Comparison of ENCODE assay signal across 12 cellular contexts in genomic region chr15:57440799-57441198, GRCh38.
DNase-seq lines count a peak whose midpoint lies in the region; ATAC-seq and TF ChIP-seq lines count a peak whose summit lies in the region.
"Had no signal": no experiment of that assay in that cellular context is flagged by ENCODE, and none has a peak within 500 bp of the region (broad histone marks: within the 10 kb centered on the region; RNA-seq: fewer than 3 reads in every experiment).

No MANE protein-coding gene starts in this region.

- H2AFZ ChIP-seq in neuronal stem cell (ENCODE audit: low read length): no peak overlapping the region

- no peak overlapping the region for H3K4ac ChIP-seq in neuronal stem cell (ENCODE audit: low read length)

- no peak overlapping the region for H3K4me3 Mint-ChIP-seq in CD8-positive, alpha-beta memory T cell
- H3K4me3 Mint-ChIP-seq: activated naive CD8-positive, alpha-beta T cell treated with anti-CD3 and anti-CD28 coated beads, Interleukin-2, amount 50 U/mL, for 24 hours; stimulated activated naive CD8-positive, alpha-beta T cell treated with anti-CD3 and anti-CD28 coated beads, Interleukin-15, Interleukin-2, amounts not matched to agents 100 ng/mL and 50 ng/mL, for 24 hours had no signal

- no peaks in the 10 kb centered on the region for H3K4me1 Mint-ChIP-seq in CD8-positive, alpha-beta memory T cell
- H3K4me1 Mint-ChIP-seq: activated naive CD8-positive, alpha-beta T cell treated with anti-CD3 and anti-CD28 coated beads, Interleukin-2, amount 50 U/mL, for 24 hours had no signal

- peaks cover 1 to 7% of the 10 kb centered on the region in 2 donors for H3K27me3 Mint-ChIP-seq in CD8-positive, alpha-beta memory T cell

- H3K79me1 ChIP-seq in neuronal stem cell (ENCODE audit: low read depth, low read length): no peaks in the 10 kb centered on the region

- H3K27ac Mint-ChIP-seq in CD8-positive, alpha-beta memory T cell: no peak overlapping the region
- H3K27ac Mint-ChIP-seq: activated naive CD8-positive, alpha-beta T cell treated with anti-CD3 and anti-CD28 coated beads, Interleukin-2, amount 50 U/mL, for 24 hours; stimulated activated naive CD8-positive, alpha-beta T cell treated with anti-CD3 and anti-CD28 coated beads, Interleukin-15, Interleukin-2, amounts not matched to agents 100 ng/mL and 50 ng/mL, for 24 hours had no signal

- H3K4me3 ChIP-seq in neuronal stem cell (ENCODE audit: low read length in 2 of 2): no peak overlapping the region
- no peak overlapping the region for H3K4me3 ChIP-seq in CD8-positive, alpha-beta memory T cell (ENCODE audit: low read length)
- H3K4me3 ChIP-seq: skin epidermis had no signal

- no peaks in the 10 kb centered on the region for H3K9me3 Mint-ChIP-seq in CD8-positive, alpha-beta memory T cell
- H3K9me3 Mint-ChIP-seq: activated naive CD8-positive, alpha-beta T cell treated with anti-CD3 and anti-CD28 coated beads, Interleukin-2, amount 50 U/mL, for 24 hours; stimulated activated naive CD8-positive, alpha-beta T cell treated with anti-CD3 and anti-CD28 coated beads, Interleukin-15, Interleukin-2, amounts not matched to agents 100 ng/mL and 50 ng/mL, for 24 hours had no signal

- no peak overlapping the region for H2BK5ac ChIP-seq in neuronal stem cell (ENCODE audit: low read length)

- no peak overlapping the region for H3K9ac ChIP-seq in neuronal stem cell (ENCODE audit: low read depth, low read length, poor library complexity)

- no peak overlapping the region for H4K91ac ChIP-seq in neuronal stem cell (ENCODE audit: low read depth, low read length, poor library complexity)

- CTCF ChIA-PET in CD8-positive, alpha-beta memory T cell (lab: Charles Lee): no interaction called here

- ATAC-seq in foreskin keratinocyte (no peak), HG03280 (IDR thresholded peaks at IDR 0.05; ENCODE audit: unreplicated experiment) (no peak)
- ATAC-seq: activated naive CD8-positive, alpha-beta T cell treated with anti-CD3 and anti-CD28 coated beads, Interleukin-2, amount 50 U/mL, for 24 hours had no signal

- H3K36me3 Mint-ChIP-seq in CD8-positive, alpha-beta memory T cell: no peaks in the 10 kb centered on the region

- peaks cover 0 to 2% of the 10 kb centered on the region in 2 donors for H3K36me3 ChIP-seq in neuronal stem cell (replicated peaks in 1 of 2; ENCODE audit: control insufficient read depth in 2 of 2, insufficient read depth in 2 of 2, low read length in 2 of 2)
- no peaks in the 10 kb centered on the region for H3K36me3 ChIP-seq in CD8-positive, alpha-beta memory T cell (ENCODE audit: insufficient read depth, low read length)

- no peak overlapping the region for H2BK15ac ChIP-seq in neuronal stem cell (ENCODE audit: low read length)

- no peak overlapping the region for H2AK5ac ChIP-seq in neuronal stem cell (ENCODE audit: low read depth, low read length)

- no peak overlapping the region for H3K18ac ChIP-seq in neuronal stem cell (ENCODE audit: low read length)

- no peaks in the 10 kb centered on the region for H3K9me3 ChIP-seq in neuronal stem cell (replicated peaks in 1 of 2; ENCODE audit: control insufficient read depth in 2 of 2, insufficient read depth in 1 of 2, low read depth in 1 of 2, low read length in 2 of 2)
- no peaks in the 10 kb centered on the region for H3K9me3 ChIP-seq in CD8-positive, alpha-beta memory T cell (ENCODE audit: low read length)

- no peak overlapping the region for H3K23ac ChIP-seq in neuronal stem cell (ENCODE audit: low read depth, low read length, poor library complexity)

- DNase-seq in Caki2 (ENCODE audit: low read depth) (peak; percentile 47), RPMI7951 (ENCODE audit: low read depth) (peak; percentile 85), foreskin keratinocyte (peak; percentile 39 to 72), non-pigmented ciliary epithelial cell (ENCODE audit: low read depth) (peak; percentile 86), cortex of kidney (lab: John Stamatoyannopoulos, UW) (no peak), neuronal stem cell (ENCODE audit: low spot score) (no peak)
- no peak for DNase-seq in CD8-positive, alpha-beta memory T cell
- DNase-seq: activated naive CD8-positive, alpha-beta T cell treated with anti-CD3 and anti-CD28 coated beads, Interleukin-2, amount 50 U/mL, for 24 hours; Calu3 had no signal

- H3K27ac ChIP-seq in foreskin keratinocyte (no peak overlapping the region), neuronal stem cell (replicated peaks; ENCODE audit: low read length) (no peak overlapping the region)
- H3K27ac ChIP-seq in CD8-positive, alpha-beta memory T cell (ENCODE audit: low read depth, low read length): no peak overlapping the region

- H2BK12ac ChIP-seq in neuronal stem cell (ENCODE audit: low read length): no peak overlapping the region

- H3K14ac ChIP-seq in neuronal stem cell (ENCODE audit: low read length): no peak overlapping the region

- no peak overlapping the region for H2BK120ac ChIP-seq in neuronal stem cell (ENCODE audit: low read depth, low read length)

- H4K8ac ChIP-seq in neuronal stem cell (ENCODE audit: low read depth, low read length): no peak overlapping the region

- in situ Hi-C loops in Caki2 (cut with HindIII; ENCODE audit: low pct_unique_long_range_greater_than_20kb, low sequenced_read_pairs): no loop called here

- no peaks in the 10 kb centered on the region for H3K27me3 ChIP-seq in foreskin keratinocyte
- H3K27me3 ChIP-seq in neuronal stem cell (ENCODE audit: control insufficient read depth in 3 of 3, insufficient read depth in 3 of 3, low read depth in 1 of 3, low read length in 3 of 3): no peaks in the 10 kb centered on the region
- no peaks in the 10 kb centered on the region for H3K27me3 ChIP-seq in CD8-positive, alpha-beta memory T cell (ENCODE audit: insufficient read depth, low read length, poor library complexity, severe bottlenecking)

- POLR2A ChIA-PET in CD8-positive, alpha-beta memory T cell (lab: Charles Lee): no interaction called here

- no peak for TF ChIP-seq CTCF in foreskin keratinocyte (conservative IDR thresholded peaks at IDR 0.05)

- no peaks in the 10 kb centered on the region for H3K4me1 ChIP-seq in foreskin keratinocyte
- no peaks in the 10 kb centered on the region for H3K4me1 ChIP-seq in neuronal stem cell (ENCODE audit: control insufficient read depth in 2 of 2, insufficient read depth in 1 of 2, low read depth in 1 of 2, low read length in 2 of 2)
- H3K4me1 ChIP-seq in CD8-positive, alpha-beta memory T cell (ENCODE audit: insufficient read depth, low read length): no peaks in the 10 kb centered on the region

- WGBS in neuronal stem cell (ENCODE audit: extremely low coverage in 2 of 2, insufficient read length in 2 of 2, insufficient replicate concordance in 1 of 2), 2 donors: no CpG with 5 or more reads among the region's 1 CpG

- no peak overlapping the region for H3K4me2 ChIP-seq in neuronal stem cell (ENCODE audit: insufficient read depth, low read length, poor library complexity, severe bottlenecking)

Comparison
In these comparisons a context has a peak if more than half of its experiments do, and no peak if none do; other contexts are left out.
1. DNase-seq: peak in Caki2 (single experiment), RPMI7951 (single experiment), foreskin keratinocyte (2 of 2) and non-pigmented ciliary epithelial cell (single experiment); none in cortex of kidney (single experiment), neuronal stem cell (single experiment) and CD8-positive, alpha-beta memory T cell (0 of 5).